ENCODE assay signal across 22 cellular contexts in the genomic region with DNA sequence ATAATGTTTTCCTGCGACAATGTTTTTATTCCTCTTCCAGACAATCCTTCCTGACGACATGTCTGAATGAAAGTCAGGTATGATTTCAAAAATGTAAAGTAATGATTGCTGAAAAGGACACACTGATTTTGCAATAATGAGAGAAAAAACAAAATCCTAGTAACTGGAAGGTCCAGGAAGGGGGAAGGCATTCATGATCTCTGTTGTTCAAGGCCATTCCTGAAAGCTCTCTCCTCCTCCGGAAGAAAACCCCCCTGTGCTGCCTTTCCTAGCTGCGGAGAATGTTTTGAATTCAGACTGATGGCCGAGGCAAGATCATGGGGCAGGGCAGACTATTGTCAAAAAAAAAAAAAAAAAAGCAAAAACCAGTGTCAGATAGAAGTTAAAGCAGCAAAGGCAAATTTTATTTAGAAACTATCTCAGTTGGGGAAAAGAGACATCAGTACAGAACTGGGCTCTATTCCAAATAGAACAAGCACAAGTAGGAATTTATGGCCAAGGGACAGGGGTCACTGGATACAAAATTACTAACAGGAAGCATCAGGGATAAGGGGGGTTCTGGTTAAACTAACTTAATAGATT. TPM values are rescaled to one million over a fixed set of nuclear protein-coding genes. Genes with fewer than 3 reads are reported as not detected.
"Had no signal": no experiment of that assay in that cellular context is flagged by ENCODE, and none has a peak within 500 bp of the region (broad histone marks: within the 10 kb centered on the region; RNA-seq: fewer than 3 reads in every experiment).

No MANE protein-coding gene starts in this region.

- H3K9me3 Mint-ChIP-seq: endodermal cell; stimulated activated effector memory CD8-positive, alpha-beta T cell treated with anti-CD3 and anti-CD28 coated beads, Interleukin-12 subunit alpha, Interleukin-12 subunit beta, amount 100 ng/mL, for 72 hours; type B pancreatic cell had no signal

- H3K4me1 ChIP-seq: foreskin keratinocyte had no signal

- H3K4me3 ChIP-seq: coronary artery, esophagus muscularis mucosa, ovary, smooth muscle cell, suprapubic skin, thyroid gland, uterus had no signal

- H3K27ac Mint-ChIP-seq: endodermal cell; immature natural killer cell; naive thymus-derived CD4-positive, alpha-beta T cell; stimulated activated effector memory CD8-positive, alpha-beta T cell treated with anti-CD3 and anti-CD28 coated beads, Interleukin-12 subunit alpha, Interleukin-12 subunit beta, amount 100 ng/mL, for 72 hours; type B pancreatic cell had no signal

- ATAC-seq: foreskin keratinocyte; left ventricle myocardium superior; naive thymus-derived CD4-positive, alpha-beta T cell; stimulated activated effector memory CD8-positive, alpha-beta T cell treated with anti-CD3 and anti-CD28 coated beads, Interleukin-12 subunit alpha, Interleukin-12 subunit beta, amount 100 ng/mL, for 72 hours; stimulated activated naive CD8-positive, alpha-beta T cell treated with anti-CD3 and anti-CD28 coated beads, Interleukin-15, Interleukin-2, amounts not matched to agents 100 U/mL and 50 U/mL, for 24 hours had no signal

- H3K36me3 Mint-ChIP-seq: immature natural killer cell; stimulated activated effector memory CD8-positive, alpha-beta T cell treated with anti-CD3 and anti-CD28 coated beads, Interleukin-12 subunit alpha, Interleukin-12 subunit beta, amount 100 ng/mL, for 72 hours; type B pancreatic cell had no signal

- H3K4me2 ChIP-seq: smooth muscle cell had no signal

- H3K4me1 Mint-ChIP-seq: immature natural killer cell; stimulated activated effector memory CD8-positive, alpha-beta T cell treated with anti-CD3 and anti-CD28 coated beads, Interleukin-12 subunit alpha, Interleukin-12 subunit beta, amount 100 ng/mL, for 72 hours had no signal

- H3K27ac ChIP-seq: coronary artery, epithelial cell of prostate, esophagus muscularis mucosa, foreskin keratinocyte, ovary, suprapubic skin, thyroid gland, uterus had no signal

- H3K36me3 ChIP-seq: esophagus muscularis mucosa, ovary, suprapubic skin, thyroid gland, uterus had no signal

- DNase-seq: effector CD4-positive, alpha-beta T cell; endodermal cell; foreskin keratinocyte; immature natural killer cell; left ventricle myocardium superior; mesendoderm; naive thymus-derived CD4-positive, alpha-beta T cell; ovary; right cardiac atrium; stimulated activated CD4-positive, alpha-beta T cell treated with anti-CD3 and anti-CD28 coated beads, Interleukin-4, amount 100 ng/mL, for 1 hour; stimulated activated CD8-positive, alpha-beta memory T cell treated with anti-CD3 and anti-CD28 coated beads, Interleukin-4, amount 100 ng/mL, for 48 hours; stimulated activated naive CD8-positive, alpha-beta T cell treated with anti-CD3 and anti-CD28 coated beads, Interleukin-15, Interleukin-2, amounts not matched to agents 100 U/mL and 50 U/mL, for 24 hours; thyroid gland; uterus had no signal

- H3K9me3 ChIP-seq: esophagus muscularis mucosa, ovary, suprapubic skin, thyroid gland, uterus had no signal

- H3K27me3 ChIP-seq: ovary, thyroid gland had no signal

- H3K4me3 Mint-ChIP-seq: endodermal cell; immature natural killer cell; naive thymus-derived CD4-positive, alpha-beta T cell; stimulated activated effector memory CD8-positive, alpha-beta T cell treated with anti-CD3 and anti-CD28 coated beads, Interleukin-12 subunit alpha, Interleukin-12 subunit beta, amount 100 ng/mL, for 72 hours; type B pancreatic cell had no signal

RNA-seq across cellular contexts. Expression of a gene that starts 36.4 kb away (rescaled TPM):
- total RNA-seq: esophagus muscularis mucosa, posterior vena cava had no signal
- polyA plus RNA-seq: naive thymus-derived CD4-positive, alpha-beta T cell had no signal
